ENCODE assay signal across 1 cellular context in genomic region chr5:58300346-58300745, GRCh38.
TF ChIP-seq lines count a peak whose summit lies in the region.

No MANE protein-coding gene starts in this region.

TF ChIP-seq in GM23338, 12 proteins besides CTCF, POLR2A, EP300 and RAD21 (continued from another document):
- TF ChIP-seq ZNF462 (CRISPR knock-in tag; IDR thresholded peaks at IDR 0.05) (no peak), CREB1 (CRISPR knock-in tag; IDR thresholded peaks at IDR 0.05; ENCODE audit: low read depth) (no peak), POLR2AphosphoS5 (IDR thresholded peaks at IDR 0.05; ENCODE audit: low read depth) (no peak), REST (IDR thresholded peaks at IDR 0.05; ENCODE audit: unreplicated experiment) (no peak)
